Comparison of ENCODE assay signal across 1 cellular context in genomic region chr11:110297726-110298297, GRCh38.
TF ChIP-seq lines count a peak whose summit lies in the region.

No MANE protein-coding gene starts in this region.

TF ChIP-seq in H1, 55 proteins besides CTCF, POLR2A, EP300 and RAD21:
- TF ChIP-seq GTF2F1 (IDR thresholded peaks at IDR 0.05; ENCODE audit: borderline replicate concordance, low read depth, low read length) (no peak), TCF12 (IDR thresholded peaks at IDR 0.05; ENCODE audit: low read depth, low read length) (0 out of 2 replicates have a peak, but pooled peaks have one; percentile 56), CEBPB (IDR thresholded peaks at IDR 0.05; ENCODE audit: low read depth, low read length) (peak; percentile 87; the same call in 1 of the 2 replicates)
